ENCODE assay signal across 1 cellular context in the genomic region with DNA sequence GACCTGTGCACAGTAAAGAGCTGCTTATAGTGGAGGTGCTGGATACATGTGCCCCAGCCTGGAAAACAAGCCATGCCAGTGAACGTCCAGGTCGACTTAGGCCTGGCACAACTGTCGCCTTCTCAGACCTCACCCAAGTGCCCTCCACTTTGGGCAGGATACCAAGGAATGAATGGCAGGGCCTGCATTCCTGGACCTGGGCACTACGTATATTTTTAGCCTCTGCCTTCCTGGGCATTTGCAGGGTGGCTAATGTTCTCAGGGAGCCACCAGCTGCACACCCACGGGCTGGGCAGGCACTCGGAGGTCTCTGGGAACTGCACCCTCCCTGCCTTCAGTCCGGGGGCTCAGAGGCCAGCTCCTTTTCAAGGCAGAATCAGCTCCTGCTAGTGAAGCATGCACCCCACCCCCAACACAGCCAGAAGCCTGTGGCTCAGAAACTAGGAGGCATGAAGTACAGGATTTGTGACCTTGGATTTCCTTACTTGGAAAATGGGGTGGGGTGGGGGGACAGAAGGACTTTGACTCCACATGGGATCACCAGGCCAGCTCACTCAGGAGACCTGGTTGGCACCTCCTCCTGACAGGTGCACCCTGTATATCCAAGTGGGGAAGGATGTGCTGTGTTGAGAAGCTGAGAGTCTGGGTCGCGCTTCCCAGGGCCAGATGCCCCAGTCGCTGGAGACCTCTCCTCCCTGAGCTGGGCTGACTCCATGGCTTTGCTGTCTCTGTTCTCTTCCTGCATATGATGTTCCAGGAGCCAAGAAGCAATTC.
TF ChIP-seq lines count a peak whose summit lies in the region.

No MANE protein-coding gene starts in this region.

TF ChIP-seq in HepG2, 621 proteins besides CTCF, POLR2A, EP300 and RAD21 (continued from another document and continues in another):
- TF ChIP-seq, protein P1, sequence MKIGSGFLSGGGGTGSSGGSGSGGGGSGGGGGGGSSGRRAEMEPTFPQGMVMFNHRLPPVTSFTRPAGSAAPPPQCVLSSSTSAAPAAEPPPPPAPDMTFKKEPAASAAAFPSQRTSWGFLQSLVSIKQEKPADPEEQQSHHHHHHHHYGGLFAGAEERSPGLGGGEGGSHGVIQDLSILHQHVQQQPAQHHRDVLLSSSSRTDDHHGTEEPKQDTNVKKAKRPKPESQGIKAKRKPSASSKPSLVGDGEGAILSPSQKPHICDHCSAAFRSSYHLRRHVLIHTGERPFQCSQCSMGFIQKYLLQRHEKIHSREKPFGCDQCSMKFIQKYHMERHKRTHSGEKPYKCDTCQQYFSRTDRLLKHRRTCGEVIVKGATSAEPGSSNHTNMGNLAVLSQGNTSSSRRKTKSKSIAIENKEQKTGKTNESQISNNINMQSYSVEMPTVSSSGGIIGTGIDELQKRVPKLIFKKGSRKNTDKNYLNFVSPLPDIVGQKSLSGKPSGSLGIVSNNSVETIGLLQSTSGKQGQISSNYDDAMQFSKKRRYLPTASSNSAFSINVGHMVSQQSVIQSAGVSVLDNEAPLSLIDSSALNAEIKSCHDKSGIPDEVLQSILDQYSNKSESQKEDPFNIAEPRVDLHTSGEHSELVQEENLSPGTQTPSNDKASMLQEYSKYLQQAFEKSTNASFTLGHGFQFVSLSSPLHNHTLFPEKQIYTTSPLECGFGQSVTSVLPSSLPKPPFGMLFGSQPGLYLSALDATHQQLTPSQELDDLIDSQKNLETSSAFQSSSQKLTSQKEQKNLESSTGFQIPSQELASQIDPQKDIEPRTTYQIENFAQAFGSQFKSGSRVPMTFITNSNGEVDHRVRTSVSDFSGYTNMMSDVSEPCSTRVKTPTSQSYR (CRISPR knock-in tag; IDR thresholded peaks at IDR 0.05; ENCODE audit: borderline replicate concordance) = peak; percentile 94
- TF ChIP-seq HOXA3 (CRISPR knock-in tag; IDR thresholded peaks at IDR 0.05) = peak; percentile 52; the same call in 1 of the 2 replicates
- no peak for TF ChIP-seq ZNF432 (CRISPR knock-in tag; IDR thresholded peaks at IDR 0.05; ENCODE audit: borderline replicate concordance)
- TF ChIP-seq, protein P2, sequence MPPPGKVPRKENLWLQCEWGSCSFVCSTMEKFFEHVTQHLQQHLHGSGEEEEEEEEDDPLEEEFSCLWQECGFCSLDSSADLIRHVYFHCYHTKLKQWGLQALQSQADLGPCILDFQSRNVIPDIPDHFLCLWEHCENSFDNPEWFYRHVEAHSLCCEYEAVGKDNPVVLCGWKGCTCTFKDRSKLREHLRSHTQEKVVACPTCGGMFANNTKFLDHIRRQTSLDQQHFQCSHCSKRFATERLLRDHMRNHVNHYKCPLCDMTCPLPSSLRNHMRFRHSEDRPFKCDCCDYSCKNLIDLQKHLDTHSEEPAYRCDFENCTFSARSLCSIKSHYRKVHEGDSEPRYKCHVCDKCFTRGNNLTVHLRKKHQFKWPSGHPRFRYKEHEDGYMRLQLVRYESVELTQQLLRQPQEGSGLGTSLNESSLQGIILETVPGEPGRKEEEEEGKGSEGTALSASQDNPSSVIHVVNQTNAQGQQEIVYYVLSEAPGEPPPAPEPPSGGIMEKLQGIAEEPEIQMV (CRISPR knock-in tag; IDR thresholded peaks at IDR 0.05; ENCODE audit: low read depth) = 0 out of 2 replicates have a peak, but pooled peaks have one; percentile 31
- TF ChIP-seq AHR (CRISPR knock-in tag; IDR thresholded peaks at IDR 0.05) = no peak
- TF ChIP-seq, protein P3, sequence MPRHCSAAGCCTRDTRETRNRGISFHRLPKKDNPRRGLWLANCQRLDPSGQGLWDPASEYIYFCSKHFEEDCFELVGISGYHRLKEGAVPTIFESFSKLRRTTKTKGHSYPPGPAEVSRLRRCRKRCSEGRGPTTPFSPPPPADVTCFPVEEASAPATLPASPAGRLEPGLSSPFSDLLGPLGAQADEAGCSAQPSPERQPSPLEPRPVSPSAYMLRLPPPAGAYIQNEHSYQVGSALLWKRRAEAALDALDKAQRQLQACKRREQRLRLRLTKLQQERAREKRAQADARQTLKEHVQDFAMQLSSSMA (CRISPR knock-in tag; IDR thresholded peaks at IDR 0.05) = peak; percentile 59; the same call in 1 of the 2 replicates
- no peak for TF ChIP-seq ZNF207 (IDR thresholded peaks at IDR 0.05; ENCODE audit: borderline replicate concordance)
- TF ChIP-seq ZNF839 (CRISPR knock-in tag; IDR thresholded peaks at IDR 0.05; ENCODE audit: borderline replicate concordance) = no peak
- peak; percentile 46; the same call in 1 of the 2 replicates for TF ChIP-seq SOX5 (CRISPR knock-in tag; IDR thresholded peaks at IDR 0.05; ENCODE audit: borderline replicate concordance)
- TF ChIP-seq FLYWCH1 (CRISPR knock-in tag; IDR thresholded peaks at IDR 0.05) = no peak
- peak; percentile 30; the same call in 1 of the 2 replicates for TF ChIP-seq ZKSCAN1 (IDR thresholded peaks at IDR 0.05; ENCODE audit: low read length)
- TF ChIP-seq ZNF260 (CRISPR knock-in tag; IDR thresholded peaks at IDR 0.05; ENCODE audit: borderline replicate concordance, low read depth) = no peak
- TF ChIP-seq GATAD2A (CRISPR knock-in tag; IDR thresholded peaks at IDR 0.05) = peak; percentile 80
- TF ChIP-seq SNAI1 (CRISPR knock-in tag; IDR thresholded peaks at IDR 0.05; ENCODE audit: borderline replicate concordance) = peak; percentile 98
- TF ChIP-seq ISL2 (CRISPR knock-in tag; IDR thresholded peaks at IDR 0.05) = no peak
- peak; percentile 79; the same call in 1 of the 2 replicates for TF ChIP-seq NFATC3 (CRISPR knock-in tag; IDR thresholded peaks at IDR 0.05)
- 0 out of 2 replicates have a peak, but pooled peaks have one; percentile 49 for TF ChIP-seq FOXK1 (CRISPR knock-in tag; IDR thresholded peaks at IDR 0.05; ENCODE audit: borderline replicate concordance, low read depth)
- TF ChIP-seq, protein P4, sequence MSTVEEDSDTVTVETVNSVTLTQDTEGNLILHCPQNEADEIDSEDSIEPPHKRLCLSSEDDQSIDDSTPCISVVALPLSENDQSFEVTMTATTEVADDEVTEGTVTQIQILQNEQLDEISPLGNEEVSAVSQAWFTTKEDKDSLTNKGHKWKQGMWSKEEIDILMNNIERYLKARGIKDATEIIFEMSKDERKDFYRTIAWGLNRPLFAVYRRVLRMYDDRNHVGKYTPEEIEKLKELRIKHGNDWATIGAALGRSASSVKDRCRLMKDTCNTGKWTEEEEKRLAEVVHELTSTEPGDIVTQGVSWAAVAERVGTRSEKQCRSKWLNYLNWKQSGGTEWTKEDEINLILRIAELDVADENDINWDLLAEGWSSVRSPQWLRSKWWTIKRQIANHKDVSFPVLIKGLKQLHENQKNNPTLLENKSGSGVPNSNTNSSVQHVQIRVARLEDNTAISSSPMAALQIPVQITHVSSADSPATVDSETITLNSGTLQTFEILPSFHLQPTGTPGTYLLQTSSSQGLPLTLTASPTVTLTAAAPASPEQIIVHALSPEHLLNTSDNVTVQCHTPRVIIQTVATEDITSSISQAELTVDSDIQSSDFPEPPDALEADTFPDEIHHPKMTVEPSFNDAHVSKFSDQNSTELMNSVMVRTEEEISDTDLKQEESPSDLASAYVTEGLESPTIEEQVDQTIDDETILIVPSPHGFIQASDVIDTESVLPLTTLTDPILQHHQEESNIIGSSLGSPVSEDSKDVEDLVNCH (CRISPR knock-in tag; IDR thresholded peaks at IDR 0.05) = no peak
- TF ChIP-seq SMAD9 (CRISPR knock-in tag; IDR thresholded peaks at IDR 0.05) = peak; percentile 75; the same call in 1 of the 2 replicates
- no peak for TF ChIP-seq TMF1 (CRISPR knock-in tag; IDR thresholded peaks at IDR 0.05; ENCODE audit: low read depth)
- 0 out of 2 replicates have a peak, but pooled peaks have one; percentile 32 for TF ChIP-seq ZNF563 (CRISPR knock-in tag; IDR thresholded peaks at IDR 0.05)
- no peak for TF ChIP-seq RAD51 (IDR thresholded peaks at IDR 0.05; ENCODE audit: borderline replicate concordance)
- TF ChIP-seq ZBTB42 (CRISPR knock-in tag; IDR thresholded peaks at IDR 0.05) = no peak; the same call in 1 of the 2 replicates
- TF ChIP-seq SYNCRIP (IDR thresholded peaks at IDR 0.05; ENCODE audit: insufficient read depth, low read depth, low read length) = no peak
- TF ChIP-seq, protein P5, sequence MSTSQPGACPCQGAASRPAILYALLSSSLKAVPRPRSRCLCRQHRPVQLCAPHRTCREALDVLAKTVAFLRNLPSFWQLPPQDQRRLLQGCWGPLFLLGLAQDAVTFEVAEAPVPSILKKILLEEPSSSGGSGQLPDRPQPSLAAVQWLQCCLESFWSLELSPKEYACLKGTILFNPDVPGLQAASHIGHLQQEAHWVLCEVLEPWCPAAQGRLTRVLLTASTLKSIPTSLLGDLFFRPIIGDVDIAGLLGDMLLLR (CRISPR knock-in tag; IDR thresholded peaks at IDR 0.05) = peak; percentile 5; the same call in 1 of the 2 replicates
- TF ChIP-seq, protein P6, sequence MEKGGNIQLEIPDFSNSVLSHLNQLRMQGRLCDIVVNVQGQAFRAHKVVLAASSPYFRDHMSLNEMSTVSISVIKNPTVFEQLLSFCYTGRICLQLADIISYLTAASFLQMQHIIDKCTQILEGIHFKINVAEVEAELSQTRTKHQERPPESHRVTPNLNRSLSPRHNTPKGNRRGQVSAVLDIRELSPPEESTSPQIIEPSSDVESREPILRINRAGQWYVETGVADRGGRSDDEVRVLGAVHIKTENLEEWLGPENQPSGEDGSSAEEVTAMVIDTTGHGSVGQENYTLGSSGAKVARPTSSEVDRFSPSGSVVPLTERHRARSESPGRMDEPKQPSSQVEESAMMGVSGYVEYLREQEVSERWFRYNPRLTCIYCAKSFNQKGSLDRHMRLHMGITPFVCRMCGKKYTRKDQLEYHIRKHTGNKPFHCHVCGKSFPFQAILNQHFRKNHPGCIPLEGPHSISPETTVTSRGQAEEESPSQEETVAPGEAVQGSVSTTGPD (CRISPR knock-in tag; IDR thresholded peaks at IDR 0.05) = no peak
- no peak for TF ChIP-seq RXRA (CRISPR knock-in tag; IDR thresholded peaks at IDR 0.05)
- TF ChIP-seq, protein P7, sequence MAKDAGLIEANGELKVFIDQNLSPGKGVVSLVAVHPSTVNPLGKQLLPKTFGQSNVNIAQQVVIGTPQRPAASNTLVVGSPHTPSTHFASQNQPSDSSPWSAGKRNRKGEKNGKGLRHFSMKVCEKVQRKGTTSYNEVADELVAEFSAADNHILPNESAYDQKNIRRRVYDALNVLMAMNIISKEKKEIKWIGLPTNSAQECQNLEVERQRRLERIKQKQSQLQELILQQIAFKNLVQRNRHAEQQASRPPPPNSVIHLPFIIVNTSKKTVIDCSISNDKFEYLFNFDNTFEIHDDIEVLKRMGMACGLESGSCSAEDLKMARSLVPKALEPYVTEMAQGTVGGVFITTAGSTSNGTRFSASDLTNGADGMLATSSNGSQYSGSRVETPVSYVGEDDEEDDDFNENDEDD (CRISPR knock-in tag; IDR thresholded peaks at IDR 0.05; ENCODE audit: borderline replicate concordance) = no peak; the same call in 1 of the 2 replicates
- TF ChIP-seq ZNF33A (CRISPR knock-in tag; IDR thresholded peaks at IDR 0.05; ENCODE audit: borderline replicate concordance) = no peak
- no peak; the same call in 1 of the 2 replicates for TF ChIP-seq NR2F2 (IDR thresholded peaks at IDR 0.05; ENCODE audit: borderline replicate concordance, low read depth)
- no peak for TF ChIP-seq JARID2 (CRISPR knock-in tag; IDR thresholded peaks at IDR 0.05; ENCODE audit: insufficient replicate concordance)
- peak; percentile 52 for TF ChIP-seq ZFP36 (IDR thresholded peaks at IDR 0.05; ENCODE audit: borderline replicate concordance, low read depth, low read length, partially characterized antibody)
- TF ChIP-seq ZNF451 (CRISPR knock-in tag; IDR thresholded peaks at IDR 0.05) = no peak
- TF ChIP-seq KDM1A (CRISPR knock-in tag; IDR thresholded peaks at IDR 0.05) = no peak
- no peak for TF ChIP-seq MBNL3 (CRISPR knock-in tag; conservative IDR thresholded peaks at IDR 0.05)
- TF ChIP-seq EZH2 (conservative IDR thresholded peaks at IDR 0.05; ENCODE audit: low read depth, low read length) = no peak
- no peak for TF ChIP-seq RARG (CRISPR knock-in tag; IDR thresholded peaks at IDR 0.05; ENCODE audit: low read depth)
- TF ChIP-seq, protein P8, sequence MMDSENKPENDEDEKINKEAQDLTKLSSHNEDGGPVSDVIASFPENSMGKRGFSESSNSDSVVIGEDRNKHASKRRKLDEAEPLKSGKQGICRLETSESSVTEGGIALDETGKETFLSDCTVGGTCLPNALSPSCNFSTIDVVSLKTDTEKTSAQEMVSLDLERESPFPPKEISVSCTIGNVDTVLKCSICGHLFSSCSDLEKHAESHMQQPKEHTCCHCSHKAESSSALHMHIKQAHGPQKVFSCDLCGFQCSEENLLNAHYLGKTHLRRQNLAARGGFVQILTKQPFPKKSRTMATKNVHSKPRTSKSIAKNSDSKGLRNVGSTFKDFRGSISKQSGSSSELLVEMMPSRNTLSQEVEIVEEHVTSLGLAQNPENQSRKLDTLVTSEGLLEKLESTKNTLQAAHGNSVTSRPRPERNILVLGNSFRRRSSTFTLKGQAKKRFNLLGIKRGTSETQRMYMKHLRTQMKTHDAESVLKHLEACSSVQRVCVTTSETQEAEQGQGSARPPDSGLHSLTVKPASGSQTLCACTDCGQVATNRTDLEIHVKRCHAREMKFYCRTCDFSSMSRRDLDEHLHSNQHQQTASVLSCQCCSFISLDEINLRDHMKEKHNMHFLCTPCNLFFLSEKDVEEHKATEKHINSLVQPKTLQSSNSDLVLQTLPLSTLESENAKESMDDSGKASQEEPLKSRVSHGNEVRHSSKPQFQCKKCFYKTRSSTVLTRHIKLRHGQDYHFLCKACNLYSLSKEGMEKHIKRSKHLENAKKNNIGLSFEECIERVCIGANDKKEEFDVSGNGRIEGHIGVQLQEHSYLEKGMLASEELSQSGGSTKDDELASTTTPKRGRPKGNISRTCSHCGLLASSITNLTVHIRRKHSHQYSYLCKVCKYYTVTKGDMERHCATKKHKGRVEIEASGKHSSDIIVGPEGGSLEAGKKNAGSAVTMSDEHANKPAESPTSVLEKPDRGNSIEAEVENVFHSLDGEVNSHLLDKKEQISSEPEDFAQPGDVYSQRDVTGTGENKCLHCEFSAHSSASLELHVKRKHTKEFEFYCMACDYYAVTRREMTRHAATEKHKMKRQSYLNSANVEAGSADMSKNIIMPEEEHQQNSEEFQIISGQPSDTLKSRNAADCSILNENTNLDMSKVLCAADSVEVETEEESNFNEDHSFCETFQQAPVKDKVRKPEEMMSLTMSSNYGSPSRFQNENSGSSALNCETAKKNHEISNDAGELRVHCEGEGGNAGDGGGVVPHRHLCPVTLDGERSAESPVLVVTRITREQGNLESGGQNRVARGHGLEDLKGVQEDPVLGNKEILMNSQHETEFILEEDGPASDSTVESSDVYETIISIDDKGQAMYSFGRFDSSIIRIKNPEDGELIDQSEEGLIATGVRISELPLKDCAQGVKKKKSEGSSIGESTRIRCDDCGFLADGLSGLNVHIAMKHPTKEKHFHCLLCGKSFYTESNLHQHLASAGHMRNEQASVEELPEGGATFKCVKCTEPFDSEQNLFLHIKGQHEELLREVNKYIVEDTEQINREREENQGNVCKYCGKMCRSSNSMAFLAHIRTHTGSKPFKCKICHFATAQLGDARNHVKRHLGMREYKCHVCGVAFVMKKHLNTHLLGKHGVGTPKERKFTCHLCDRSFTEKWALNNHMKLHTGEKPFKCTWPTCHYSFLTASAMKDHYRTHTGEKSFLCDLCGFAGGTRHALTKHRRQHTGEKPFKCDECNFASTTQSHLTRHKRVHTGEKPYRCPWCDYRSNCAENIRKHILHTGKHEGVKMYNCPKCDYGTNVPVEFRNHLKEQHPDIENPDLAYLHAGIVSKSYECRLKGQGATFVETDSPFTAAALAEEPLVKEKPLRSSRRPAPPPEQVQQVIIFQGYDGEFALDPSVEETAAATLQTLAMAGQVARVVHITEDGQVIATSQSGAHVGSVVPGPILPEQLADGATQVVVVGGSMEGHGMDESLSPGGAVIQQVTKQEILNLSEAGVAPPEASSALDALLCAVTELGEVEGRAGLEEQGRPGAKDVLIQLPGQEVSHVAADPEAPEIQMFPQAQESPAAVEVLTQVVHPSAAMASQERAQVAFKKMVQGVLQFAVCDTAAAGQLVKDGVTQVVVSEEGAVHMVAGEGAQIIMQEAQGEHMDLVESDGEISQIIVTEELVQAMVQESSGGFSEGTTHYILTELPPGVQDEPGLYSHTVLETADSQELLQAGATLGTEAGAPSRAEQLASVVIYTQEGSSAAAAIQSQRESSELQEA (CRISPR knock-in tag; IDR thresholded peaks at IDR 0.05; ENCODE audit: not compliant biosample characterization) = peak; percentile 83
